ENCODE assay signal across 20 cellular contexts in the genomic region with DNA sequence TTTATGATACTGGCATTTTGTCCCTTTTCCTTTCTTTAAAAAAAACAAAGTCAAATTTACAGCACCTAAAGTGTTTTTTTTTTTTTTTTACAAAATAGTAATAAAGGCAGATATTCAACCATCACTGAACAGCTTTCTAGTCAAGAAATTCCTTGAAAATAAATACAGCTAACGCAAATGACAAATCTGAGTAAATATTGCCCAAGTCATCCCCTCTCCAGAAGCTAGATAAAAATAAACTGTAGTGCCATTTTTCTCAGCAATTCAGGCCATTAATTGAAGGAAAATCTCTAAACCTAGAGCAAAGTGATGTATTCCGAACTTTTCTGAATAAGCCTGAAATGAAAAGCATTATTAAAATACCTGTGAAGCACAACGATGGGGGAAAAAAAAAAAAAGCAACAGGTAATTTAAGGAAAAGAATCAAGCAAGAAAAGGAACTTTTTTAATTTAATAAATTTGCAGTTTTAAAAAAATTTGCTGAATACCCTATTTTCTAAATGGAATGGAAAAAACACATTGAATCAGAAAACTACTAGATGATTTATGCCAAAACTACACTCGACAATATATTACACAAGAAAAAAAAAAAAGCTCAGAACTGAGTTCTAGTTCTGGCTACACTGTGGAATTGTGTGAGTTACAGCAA. TPM values are rescaled to one million over a fixed set of nuclear protein-coding genes. Genes with fewer than 3 reads are reported as not detected.
DNase-seq lines count a peak whose midpoint lies in the region; ATAC-seq, FAIRE-seq and TF ChIP-seq lines count a peak whose summit lies in the region.
"Had no signal": no experiment of that assay in that cellular context is flagged by ENCODE, and none has a peak within 500 bp of the region (broad histone marks: within the 10 kb centered on the region; RNA-seq: fewer than 3 reads in every experiment).

No MANE protein-coding gene starts in this region.

- no peaks in the 10 kb centered on the region for H3K27me3 Mint-ChIP-seq in activated CD8-positive, alpha-beta T cell treated with anti-CD3 and anti-CD28 coated beads for 36 hours
- H3K27me3 Mint-ChIP-seq in activated CD8-positive, alpha-beta T cell treated with anti-CD3 and anti-CD28 coated beads, Interleukin-2, amount 10 ng/mL, durations not matched to agents 7 days and 5 days (ENCODE audit: low read depth), result no peaks in the 10 kb centered on the region

- peak; percentile 50 for FAIRE-seq in endometrium (lab: Jason Lieb, UNC)

- DNase-seq in activated CD8-positive, alpha-beta T cell treated with anti-CD3 and anti-CD28 coated beads for 36 hours, result no peak
- DNase-seq in activated CD8-positive, alpha-beta T cell treated with anti-CD3 and anti-CD28 coated beads, Interleukin-2, amount 10 ng/mL, durations not matched to agents 7 days and 5 days, result no peak
- DNase-seq in smooth muscle cell (lab: John Stamatoyannopoulos, UW; ENCODE audit: unreplicated experiment) (no peak), Ammon's horn (ENCODE audit: low spot score) (no peak)
- DNase-seq: activated CD4-positive, alpha-beta T cell treated with anti-CD3 and anti-CD28 coated beads for 1 hour; aorta; cortex of kidney; heart right ventricle; left cardiac atrium; MM.1S; NCI-H1930; NCI-H526 treated with DMSO at 0.1 percent for 48 hours had no signal

- CTCF ChIA-PET in activated CD8-positive, alpha-beta T cell treated with anti-CD3 and anti-CD28 coated beads for 36 hours (lab: Charles Lee), result interaction anchor here (1.2 kb wide), 1 partner anchor 11 kb away, joined by 3 read pairs; no protein-coding TSS in a partner anchor
- CTCF ChIA-PET in activated CD8-positive, alpha-beta T cell treated with anti-CD3 and anti-CD28 coated beads, Interleukin-2, amount 10 ng/mL, durations not matched to agents 7 days and 5 days (lab: Charles Lee), result no interaction called here

- H2AFZ ChIP-seq in SU-DHL-6 (ENCODE audit: low read depth, low read length, severe bottlenecking) (no peak overlapping the region), smooth muscle cell (ENCODE audit: low read depth) (no peak overlapping the region)

- 74% methylated on average over 4 of the region's 4 CpGs for WGBS in smooth muscle cell (ENCODE audit: low lambda C conversion rate)

- H3K4me1 Mint-ChIP-seq in activated CD8-positive, alpha-beta T cell treated with anti-CD3 and anti-CD28 coated beads for 36 hours (ENCODE audit: low read depth), result peaks cover 66% of the 10 kb centered on the region
- H3K4me1 Mint-ChIP-seq in activated CD8-positive, alpha-beta T cell treated with anti-CD3 and anti-CD28 coated beads, Interleukin-2, amount 10 ng/mL, durations not matched to agents 7 days and 5 days (ENCODE audit: low read depth), result peaks cover 64% of the 10 kb centered on the region

- H3K36me3 Mint-ChIP-seq in activated CD8-positive, alpha-beta T cell treated with anti-CD3 and anti-CD28 coated beads for 36 hours (ENCODE audit: low read depth), result peaks cover 62% of the 10 kb centered on the region
- H3K36me3 Mint-ChIP-seq in activated CD8-positive, alpha-beta T cell treated with anti-CD3 and anti-CD28 coated beads, Interleukin-2, amount 10 ng/mL, durations not matched to agents 7 days and 5 days (ENCODE audit: low read depth), result peaks cover 75% of the 10 kb centered on the region

- H3K27me3 ChIP-seq in SU-DHL-6 (ENCODE audit: low read length), result no peaks in the 10 kb centered on the region
- no peaks in the 10 kb centered on the region for H3K27me3 ChIP-seq in smooth muscle cell (ENCODE audit: low read depth)
- H3K27me3 ChIP-seq: heart right ventricle, suprapubic skin had no signal

- no peak overlapping the region for H3K27ac ChIP-seq in SU-DHL-6 (ENCODE audit: low read depth, low read length)
- peak overlapping the region; percentile 11 for H3K27ac ChIP-seq in smooth muscle cell (ENCODE audit: low read depth)
- H3K27ac ChIP-seq: heart right ventricle, RWPE1, suprapubic skin had no signal

- H3K4me3 ChIP-seq in SU-DHL-6 (ENCODE audit: insufficient read depth, low read length, poor library complexity, severe bottlenecking) (no peak overlapping the region), smooth muscle cell (no peak overlapping the region)
- H3K4me3 ChIP-seq: heart right ventricle, suprapubic skin had no signal

- no peak overlapping the region for H3K4me3 Mint-ChIP-seq in activated CD8-positive, alpha-beta T cell treated with anti-CD3 and anti-CD28 coated beads for 36 hours
- H3K4me3 Mint-ChIP-seq in activated CD8-positive, alpha-beta T cell treated with anti-CD3 and anti-CD28 coated beads, Interleukin-2, amount 10 ng/mL, durations not matched to agents 7 days and 5 days, result no peak overlapping the region

- H3K4me2 ChIP-seq in SU-DHL-6 (ENCODE audit: low read depth, low read length, poor library complexity, severe bottlenecking), result peak overlapping the region; percentile 91
- H3K4me2 ChIP-seq in smooth muscle cell, result peak overlapping the region; percentile 75

- H3K9me2 ChIP-seq in SU-DHL-6 (replicated peaks; ENCODE audit: insufficient read depth, low read length), result no peaks in the 10 kb centered on the region

- H4K20me1 ChIP-seq in SU-DHL-6 (ENCODE audit: low read depth, low read length) (peaks cover 62% of the 10 kb centered on the region), smooth muscle cell (ENCODE audit: low read depth) (peaks cover 98% of the 10 kb centered on the region)

- H3F3A ChIP-seq in SU-DHL-6 (ENCODE audit: insufficient read depth), result peaks cover 8% of the 10 kb centered on the region
- peaks cover 15% of the 10 kb centered on the region for H3F3A ChIP-seq in smooth muscle cell (ENCODE audit: low read depth)

- ATAC-seq in activated CD8-positive, alpha-beta T cell treated with anti-CD3 and anti-CD28 coated beads for 36 hours, result no peak
- ATAC-seq in activated CD8-positive, alpha-beta T cell treated with anti-CD3 and anti-CD28 coated beads, Interleukin-2, amount 10 ng/mL, durations not matched to agents 7 days and 5 days, result no peak
- ATAC-seq in HG03280 (IDR thresholded peaks at IDR 0.05; ENCODE audit: unreplicated experiment) (no peak), GM18909 (IDR thresholded peaks at IDR 0.05; ENCODE audit: poor library complexity, unreplicated experiment) (no peak)
- ATAC-seq: heart right ventricle, left cardiac atrium had no signal

- H3K36me3 ChIP-seq in SU-DHL-6 (ENCODE audit: low read length) (peaks cover 77% of the 10 kb centered on the region), smooth muscle cell (ENCODE audit: low read depth) (peaks cover 19% of the 10 kb centered on the region)

- peaks cover 36% of the 10 kb centered on the region for H3K4me1 ChIP-seq in smooth muscle cell (ENCODE audit: low read depth)

- no peak for TF ChIP-seq CTCF in activated CD8-positive, alpha-beta T cell treated with anti-CD3 and anti-CD28 coated beads for 36 hours (IDR thresholded peaks at IDR 0.05)
- TF ChIP-seq CTCF in SU-DHL-6 (IDR thresholded peaks at IDR 0.05; ENCODE audit: insufficient read depth, low read length, poor library complexity, severe bottlenecking) (no peak), smooth muscle cell (IDR thresholded peaks at IDR 0.05; ENCODE audit: borderline replicate concordance, insufficient read depth, poor library complexity, severe bottlenecking) (no peak)

- H3K27ac Mint-ChIP-seq in activated CD8-positive, alpha-beta T cell treated with anti-CD3 and anti-CD28 coated beads for 36 hours, result peak overlapping the region; percentile 58
- no peak overlapping the region for H3K27ac Mint-ChIP-seq in activated CD8-positive, alpha-beta T cell treated with anti-CD3 and anti-CD28 coated beads, Interleukin-2, amount 10 ng/mL, durations not matched to agents 7 days and 5 days
- H3K27ac Mint-ChIP-seq: T-helper 1 cell treated with Interleukin-12 subunit alpha and Interleukin-12 subunit beta and Interleukin-4 antibody, amounts not matched to agents 30 μg/mL and 1 μg/mL, for 36 hours had no signal

- POLR2A ChIA-PET in activated CD8-positive, alpha-beta T cell treated with anti-CD3 and anti-CD28 coated beads for 36 hours (lab: Charles Lee), result no interaction called here
- POLR2A ChIA-PET in activated CD8-positive, alpha-beta T cell treated with anti-CD3 and anti-CD28 coated beads, Interleukin-2, amount 10 ng/mL, durations not matched to agents 7 days and 5 days (lab: Charles Lee), result no interaction called here

- H3K79me2 ChIP-seq in SU-DHL-6 (ENCODE audit: insufficient read depth, low read length) (peaks cover 100% of the 10 kb centered on the region), smooth muscle cell (ENCODE audit: low read depth) (peaks cover 100% of the 10 kb centered on the region)

- H3K9me3 ChIP-seq in SU-DHL-6 (ENCODE audit: insufficient read depth, low read length) (no peaks in the 10 kb centered on the region), smooth muscle cell (replicated peaks; ENCODE audit: low read depth) (no peaks in the 10 kb centered on the region)
- H3K9me3 ChIP-seq: suprapubic skin had no signal

- no peaks in the 10 kb centered on the region for H3K9me3 Mint-ChIP-seq in activated CD8-positive, alpha-beta T cell treated with anti-CD3 and anti-CD28 coated beads for 36 hours
- H3K9me3 Mint-ChIP-seq in activated CD8-positive, alpha-beta T cell treated with anti-CD3 and anti-CD28 coated beads, Interleukin-2, amount 10 ng/mL, durations not matched to agents 7 days and 5 days (ENCODE audit: insufficient read depth), result no peaks in the 10 kb centered on the region
- H3K9me3 Mint-ChIP-seq: activated T-helper 1 cell treated with anti-CD3 and anti-CD28 coated beads, Interleukin-12 subunit alpha, Interleukin-12 subunit beta, Interleukin-2, Interleukin-4 antibody, amounts not matched to agents 30 ng/mL and 10 ng/mL and 1 ng/mL, durations not matched to agents 14 hours and 24 hours and 36 hours; T-helper 1 cell treated with Interleukin-12 subunit alpha and Interleukin-12 subunit beta and Interleukin-4 antibody, amounts not matched to agents 30 μg/mL and 1 μg/mL, for 36 hours had no signal

- intact Hi-C loops in activated CD8-positive, alpha-beta T cell treated with anti-CD3 and anti-CD28 coated beads for 36 hours (cut with micrococcal nuclease), result no loop called here

- H3K9ac ChIP-seq in SU-DHL-6 (ENCODE audit: low read length) (0 out of 2 replicates have a peak overlapping the region, but pooled peaks have one; percentile 5), smooth muscle cell (ENCODE audit: low read depth) (no peak overlapping the region)

RNA-seq across cellular contexts. Expression of a gene that starts 6.9 kb away (rescaled TPM):
- 10 to 100 TPM; 80.5 to 84.0 TPM for total RNA-seq in activated CD8-positive, alpha-beta T cell treated with anti-CD3 and anti-CD28 coated beads for 36 hours
- 100 to 1,000 TPM in 1 of 2 experiments, 10 to 100 TPM in 1; 95.9 to 102 TPM for total RNA-seq in activated CD8-positive, alpha-beta T cell treated with anti-CD3 and anti-CD28 coated beads, Interleukin-2, amount 10 ng/mL, durations not matched to agents 7 days and 5 days
- total RNA-seq in smooth muscle cell, result 84.5 and 109 TPM in 2 replicates
- polyA plus RNA-seq in smooth muscle cell, result 24.5 and 31.4 TPM in 2 replicates
